1 cellular context compared by ENCODE assay signal in the genomic region with DNA sequence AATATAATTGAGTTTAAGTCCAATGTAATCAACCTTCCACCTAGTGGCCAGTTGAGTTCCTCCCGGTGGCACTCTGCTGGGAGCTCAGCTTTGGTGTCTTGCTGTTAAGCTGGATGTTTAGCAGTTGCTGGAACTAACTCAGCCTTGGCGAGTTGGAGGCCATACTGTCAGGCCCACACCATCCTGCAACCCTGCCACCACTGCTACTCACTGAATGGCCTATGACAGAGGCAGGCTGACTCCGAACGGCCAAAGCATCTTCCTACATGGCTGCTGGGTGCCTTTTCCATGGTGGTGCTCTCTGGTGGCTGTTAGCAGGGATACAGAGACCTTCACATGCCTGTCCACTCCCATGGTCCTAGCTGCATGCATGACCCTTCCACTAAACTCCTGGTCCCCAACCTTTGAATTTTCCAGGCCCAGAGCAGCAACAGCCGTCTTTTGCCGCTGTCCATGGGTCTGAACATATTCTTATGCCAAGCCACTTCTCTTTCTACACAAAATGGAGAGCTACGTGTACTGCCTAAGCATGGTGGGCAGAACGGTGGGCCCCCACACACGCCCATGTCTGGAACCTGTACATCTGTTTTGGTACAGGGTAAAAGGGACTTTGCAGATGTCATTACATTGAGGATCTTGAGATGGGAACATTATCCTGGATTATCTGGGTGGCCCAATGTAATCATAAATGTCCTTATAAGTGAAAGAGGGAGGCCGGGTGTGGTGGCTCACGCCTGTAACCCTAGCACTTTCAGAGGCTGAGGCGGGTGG.
TF ChIP-seq lines count a peak whose summit lies in the region.

No MANE protein-coding gene starts in this region.

TF ChIP-seq in HepG2, 621 proteins besides CTCF, POLR2A, EP300 and RAD21 (continued from another document):
- TF ChIP-seq, protein P1, sequence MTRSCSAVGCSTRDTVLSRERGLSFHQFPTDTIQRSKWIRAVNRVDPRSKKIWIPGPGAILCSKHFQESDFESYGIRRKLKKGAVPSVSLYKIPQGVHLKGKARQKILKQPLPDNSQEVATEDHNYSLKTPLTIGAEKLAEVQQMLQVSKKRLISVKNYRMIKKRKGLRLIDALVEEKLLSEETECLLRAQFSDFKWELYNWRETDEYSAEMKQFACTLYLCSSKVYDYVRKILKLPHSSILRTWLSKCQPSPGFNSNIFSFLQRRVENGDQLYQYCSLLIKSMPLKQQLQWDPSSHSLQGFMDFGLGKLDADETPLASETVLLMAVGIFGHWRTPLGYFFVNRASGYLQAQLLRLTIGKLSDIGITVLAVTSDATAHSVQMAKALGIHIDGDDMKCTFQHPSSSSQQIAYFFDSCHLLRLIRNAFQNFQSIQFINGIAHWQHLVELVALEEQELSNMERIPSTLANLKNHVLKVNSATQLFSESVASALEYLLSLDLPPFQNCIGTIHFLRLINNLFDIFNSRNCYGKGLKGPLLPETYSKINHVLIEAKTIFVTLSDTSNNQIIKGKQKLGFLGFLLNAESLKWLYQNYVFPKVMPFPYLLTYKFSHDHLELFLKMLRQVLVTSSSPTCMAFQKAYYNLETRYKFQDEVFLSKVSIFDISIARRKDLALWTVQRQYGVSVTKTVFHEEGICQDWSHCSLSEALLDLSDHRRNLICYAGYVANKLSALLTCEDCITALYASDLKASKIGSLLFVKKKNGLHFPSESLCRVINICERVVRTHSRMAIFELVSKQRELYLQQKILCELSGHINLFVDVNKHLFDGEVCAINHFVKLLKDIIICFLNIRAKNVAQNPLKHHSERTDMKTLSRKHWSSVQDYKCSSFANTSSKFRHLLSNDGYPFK (CRISPR knock-in tag; IDR thresholded peaks at IDR 0.05; ENCODE audit: borderline replicate concordance): peak; percentile 53; the same call in 1 of the 2 replicates
- TF ChIP-seq, protein P2, sequence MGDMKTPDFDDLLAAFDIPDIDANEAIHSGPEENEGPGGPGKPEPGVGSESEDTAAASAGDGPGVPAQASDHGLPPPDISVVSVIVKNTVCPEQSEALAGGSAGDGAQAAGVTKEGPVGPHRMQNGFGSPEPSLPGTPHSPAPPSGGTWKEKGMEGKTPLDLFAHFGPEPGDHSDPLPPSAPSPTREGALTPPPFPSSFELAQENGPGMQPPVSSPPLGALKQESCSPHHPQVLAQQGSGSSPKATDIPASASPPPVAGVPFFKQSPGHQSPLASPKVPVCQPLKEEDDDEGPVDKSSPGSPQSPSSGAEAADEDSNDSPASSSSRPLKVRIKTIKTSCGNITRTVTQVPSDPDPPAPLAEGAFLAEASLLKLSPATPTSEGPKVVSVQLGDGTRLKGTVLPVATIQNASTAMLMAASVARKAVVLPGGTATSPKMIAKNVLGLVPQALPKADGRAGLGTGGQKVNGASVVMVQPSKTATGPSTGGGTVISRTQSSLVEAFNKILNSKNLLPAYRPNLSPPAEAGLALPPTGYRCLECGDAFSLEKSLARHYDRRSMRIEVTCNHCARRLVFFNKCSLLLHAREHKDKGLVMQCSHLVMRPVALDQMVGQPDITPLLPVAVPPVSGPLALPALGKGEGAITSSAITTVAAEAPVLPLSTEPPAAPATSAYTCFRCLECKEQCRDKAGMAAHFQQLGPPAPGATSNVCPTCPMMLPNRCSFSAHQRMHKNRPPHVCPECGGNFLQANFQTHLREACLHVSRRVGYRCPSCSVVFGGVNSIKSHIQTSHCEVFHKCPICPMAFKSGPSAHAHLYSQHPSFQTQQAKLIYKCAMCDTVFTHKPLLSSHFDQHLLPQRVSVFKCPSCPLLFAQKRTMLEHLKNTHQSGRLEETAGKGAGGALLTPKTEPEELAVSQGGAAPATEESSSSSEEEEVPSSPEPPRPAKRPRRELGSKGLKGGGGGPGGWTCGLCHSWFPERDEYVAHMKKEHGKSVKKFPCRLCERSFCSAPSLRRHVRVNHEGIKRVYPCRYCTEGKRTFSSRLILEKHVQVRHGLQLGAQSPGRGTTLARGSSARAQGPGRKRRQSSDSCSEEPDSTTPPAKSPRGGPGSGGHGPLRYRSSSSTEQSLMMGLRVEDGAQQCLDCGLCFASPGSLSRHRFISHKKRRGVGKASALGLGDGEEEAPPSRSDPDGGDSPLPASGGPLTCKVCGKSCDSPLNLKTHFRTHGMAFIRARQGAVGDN (CRISPR knock-in tag; IDR thresholded peaks at IDR 0.05): peak; percentile 44; the same call in 1 of the 2 replicates
- TF ChIP-seq NR2F6 (IDR thresholded peaks at IDR 0.05) (no peak), NR2F6 (CRISPR knock-in tag; IDR thresholded peaks at IDR 0.05) (0 out of 2 replicates have a peak, but pooled peaks have one; percentile 27), ZNF550 (CRISPR knock-in tag; IDR thresholded peaks at IDR 0.05; ENCODE audit: borderline replicate concordance) (no peak), CEBPB (IDR thresholded peaks at IDR 0.05; ENCODE audit: borderline replicate concordance, low read depth, low read length) (no peak), TARDBP (CRISPR knock-in tag; IDR thresholded peaks at IDR 0.05) (peak; percentile 20; the same call in 1 of the 2 replicates), CBFB (CRISPR knock-in tag; IDR thresholded peaks at IDR 0.05) (0 out of 2 replicates have a peak, but pooled peaks have one; percentile 54)
- TF ChIP-seq, protein P3, sequence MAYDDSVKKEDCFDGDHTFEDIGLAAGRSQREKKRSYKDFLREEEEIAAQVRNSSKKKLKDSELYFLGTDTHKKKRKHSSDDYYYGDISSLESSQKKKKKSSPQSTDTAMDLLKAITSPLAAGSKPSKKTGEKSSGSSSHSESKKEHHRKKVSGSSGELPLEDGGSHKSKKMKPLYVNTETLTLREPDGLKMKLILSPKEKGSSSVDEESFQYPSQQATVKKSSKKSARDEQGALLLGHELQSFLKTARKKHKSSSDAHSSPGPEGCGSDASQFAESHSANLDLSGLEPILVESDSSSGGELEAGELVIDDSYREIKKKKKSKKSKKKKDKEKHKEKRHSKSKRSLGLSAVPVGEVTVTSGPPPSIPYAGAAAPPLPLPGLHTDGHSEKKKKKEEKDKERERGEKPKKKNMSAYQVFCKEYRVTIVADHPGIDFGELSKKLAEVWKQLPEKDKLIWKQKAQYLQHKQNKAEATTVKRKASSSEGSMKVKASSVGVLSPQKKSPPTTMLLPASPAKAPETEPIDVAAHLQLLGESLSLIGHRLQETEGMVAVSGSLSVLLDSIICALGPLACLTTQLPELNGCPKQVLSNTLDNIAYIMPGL (CRISPR knock-in tag; IDR thresholded peaks at IDR 0.05; ENCODE audit: borderline replicate concordance in 1 of 2, low read depth in 1 of 2): peak in 1 of 2 experiments; percentile 35; a peak in 1 of 4 replicates
- TF ChIP-seq, protein P4, sequence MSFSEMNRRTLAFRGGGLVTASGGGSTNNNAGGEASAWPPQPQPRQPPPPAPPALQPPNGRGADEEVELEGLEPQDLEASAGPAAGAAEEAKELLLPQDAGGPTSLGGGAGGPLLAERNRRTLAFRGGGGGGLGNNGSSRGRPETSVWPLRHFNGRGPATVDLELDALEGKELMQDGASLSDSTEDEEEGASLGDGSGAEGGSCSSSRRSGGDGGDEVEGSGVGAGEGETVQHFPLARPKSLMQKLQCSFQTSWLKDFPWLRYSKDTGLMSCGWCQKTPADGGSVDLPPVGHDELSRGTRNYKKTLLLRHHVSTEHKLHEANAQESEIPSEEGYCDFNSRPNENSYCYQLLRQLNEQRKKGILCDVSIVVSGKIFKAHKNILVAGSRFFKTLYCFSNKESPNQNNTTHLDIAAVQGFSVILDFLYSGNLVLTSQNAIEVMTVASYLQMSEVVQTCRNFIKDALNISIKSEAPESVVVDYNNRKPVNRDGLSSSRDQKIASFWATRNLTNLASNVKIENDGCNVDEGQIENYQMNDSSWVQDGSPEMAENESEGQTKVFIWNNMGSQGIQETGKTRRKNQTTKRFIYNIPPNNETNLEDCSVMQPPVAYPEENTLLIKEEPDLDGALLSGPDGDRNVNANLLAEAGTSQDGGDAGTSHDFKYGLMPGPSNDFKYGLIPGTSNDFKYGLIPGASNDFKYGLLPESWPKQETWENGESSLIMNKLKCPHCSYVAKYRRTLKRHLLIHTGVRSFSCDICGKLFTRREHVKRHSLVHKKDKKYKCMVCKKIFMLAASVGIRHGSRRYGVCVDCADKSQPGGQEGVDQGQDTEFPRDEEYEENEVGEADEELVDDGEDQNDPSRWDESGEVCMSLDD (CRISPR knock-in tag; IDR thresholded peaks at IDR 0.05; ENCODE audit: borderline replicate concordance): no peak
- TF ChIP-seq, protein P5, sequence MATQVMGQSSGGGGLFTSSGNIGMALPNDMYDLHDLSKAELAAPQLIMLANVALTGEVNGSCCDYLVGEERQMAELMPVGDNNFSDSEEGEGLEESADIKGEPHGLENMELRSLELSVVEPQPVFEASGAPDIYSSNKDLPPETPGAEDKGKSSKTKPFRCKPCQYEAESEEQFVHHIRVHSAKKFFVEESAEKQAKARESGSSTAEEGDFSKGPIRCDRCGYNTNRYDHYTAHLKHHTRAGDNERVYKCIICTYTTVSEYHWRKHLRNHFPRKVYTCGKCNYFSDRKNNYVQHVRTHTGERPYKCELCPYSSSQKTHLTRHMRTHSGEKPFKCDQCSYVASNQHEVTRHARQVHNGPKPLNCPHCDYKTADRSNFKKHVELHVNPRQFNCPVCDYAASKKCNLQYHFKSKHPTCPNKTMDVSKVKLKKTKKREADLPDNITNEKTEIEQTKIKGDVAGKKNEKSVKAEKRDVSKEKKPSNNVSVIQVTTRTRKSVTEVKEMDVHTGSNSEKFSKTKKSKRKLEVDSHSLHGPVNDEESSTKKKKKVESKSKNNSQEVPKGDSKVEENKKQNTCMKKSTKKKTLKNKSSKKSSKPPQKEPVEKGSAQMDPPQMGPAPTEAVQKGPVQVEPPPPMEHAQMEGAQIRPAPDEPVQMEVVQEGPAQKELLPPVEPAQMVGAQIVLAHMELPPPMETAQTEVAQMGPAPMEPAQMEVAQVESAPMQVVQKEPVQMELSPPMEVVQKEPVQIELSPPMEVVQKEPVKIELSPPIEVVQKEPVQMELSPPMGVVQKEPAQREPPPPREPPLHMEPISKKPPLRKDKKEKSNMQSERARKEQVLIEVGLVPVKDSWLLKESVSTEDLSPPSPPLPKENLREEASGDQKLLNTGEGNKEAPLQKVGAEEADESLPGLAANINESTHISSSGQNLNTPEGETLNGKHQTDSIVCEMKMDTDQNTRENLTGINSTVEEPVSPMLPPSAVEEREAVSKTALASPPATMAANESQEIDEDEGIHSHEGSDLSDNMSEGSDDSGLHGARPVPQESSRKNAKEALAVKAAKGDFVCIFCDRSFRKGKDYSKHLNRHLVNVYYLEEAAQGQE (IDR thresholded peaks at IDR 0.05; ENCODE audit: borderline replicate concordance in 1 of 2, low read depth in 1 of 2, low read length in 2 of 2): peak in 1 of 2 experiments; percentile 83
- TF ChIP-seq, protein P6, sequence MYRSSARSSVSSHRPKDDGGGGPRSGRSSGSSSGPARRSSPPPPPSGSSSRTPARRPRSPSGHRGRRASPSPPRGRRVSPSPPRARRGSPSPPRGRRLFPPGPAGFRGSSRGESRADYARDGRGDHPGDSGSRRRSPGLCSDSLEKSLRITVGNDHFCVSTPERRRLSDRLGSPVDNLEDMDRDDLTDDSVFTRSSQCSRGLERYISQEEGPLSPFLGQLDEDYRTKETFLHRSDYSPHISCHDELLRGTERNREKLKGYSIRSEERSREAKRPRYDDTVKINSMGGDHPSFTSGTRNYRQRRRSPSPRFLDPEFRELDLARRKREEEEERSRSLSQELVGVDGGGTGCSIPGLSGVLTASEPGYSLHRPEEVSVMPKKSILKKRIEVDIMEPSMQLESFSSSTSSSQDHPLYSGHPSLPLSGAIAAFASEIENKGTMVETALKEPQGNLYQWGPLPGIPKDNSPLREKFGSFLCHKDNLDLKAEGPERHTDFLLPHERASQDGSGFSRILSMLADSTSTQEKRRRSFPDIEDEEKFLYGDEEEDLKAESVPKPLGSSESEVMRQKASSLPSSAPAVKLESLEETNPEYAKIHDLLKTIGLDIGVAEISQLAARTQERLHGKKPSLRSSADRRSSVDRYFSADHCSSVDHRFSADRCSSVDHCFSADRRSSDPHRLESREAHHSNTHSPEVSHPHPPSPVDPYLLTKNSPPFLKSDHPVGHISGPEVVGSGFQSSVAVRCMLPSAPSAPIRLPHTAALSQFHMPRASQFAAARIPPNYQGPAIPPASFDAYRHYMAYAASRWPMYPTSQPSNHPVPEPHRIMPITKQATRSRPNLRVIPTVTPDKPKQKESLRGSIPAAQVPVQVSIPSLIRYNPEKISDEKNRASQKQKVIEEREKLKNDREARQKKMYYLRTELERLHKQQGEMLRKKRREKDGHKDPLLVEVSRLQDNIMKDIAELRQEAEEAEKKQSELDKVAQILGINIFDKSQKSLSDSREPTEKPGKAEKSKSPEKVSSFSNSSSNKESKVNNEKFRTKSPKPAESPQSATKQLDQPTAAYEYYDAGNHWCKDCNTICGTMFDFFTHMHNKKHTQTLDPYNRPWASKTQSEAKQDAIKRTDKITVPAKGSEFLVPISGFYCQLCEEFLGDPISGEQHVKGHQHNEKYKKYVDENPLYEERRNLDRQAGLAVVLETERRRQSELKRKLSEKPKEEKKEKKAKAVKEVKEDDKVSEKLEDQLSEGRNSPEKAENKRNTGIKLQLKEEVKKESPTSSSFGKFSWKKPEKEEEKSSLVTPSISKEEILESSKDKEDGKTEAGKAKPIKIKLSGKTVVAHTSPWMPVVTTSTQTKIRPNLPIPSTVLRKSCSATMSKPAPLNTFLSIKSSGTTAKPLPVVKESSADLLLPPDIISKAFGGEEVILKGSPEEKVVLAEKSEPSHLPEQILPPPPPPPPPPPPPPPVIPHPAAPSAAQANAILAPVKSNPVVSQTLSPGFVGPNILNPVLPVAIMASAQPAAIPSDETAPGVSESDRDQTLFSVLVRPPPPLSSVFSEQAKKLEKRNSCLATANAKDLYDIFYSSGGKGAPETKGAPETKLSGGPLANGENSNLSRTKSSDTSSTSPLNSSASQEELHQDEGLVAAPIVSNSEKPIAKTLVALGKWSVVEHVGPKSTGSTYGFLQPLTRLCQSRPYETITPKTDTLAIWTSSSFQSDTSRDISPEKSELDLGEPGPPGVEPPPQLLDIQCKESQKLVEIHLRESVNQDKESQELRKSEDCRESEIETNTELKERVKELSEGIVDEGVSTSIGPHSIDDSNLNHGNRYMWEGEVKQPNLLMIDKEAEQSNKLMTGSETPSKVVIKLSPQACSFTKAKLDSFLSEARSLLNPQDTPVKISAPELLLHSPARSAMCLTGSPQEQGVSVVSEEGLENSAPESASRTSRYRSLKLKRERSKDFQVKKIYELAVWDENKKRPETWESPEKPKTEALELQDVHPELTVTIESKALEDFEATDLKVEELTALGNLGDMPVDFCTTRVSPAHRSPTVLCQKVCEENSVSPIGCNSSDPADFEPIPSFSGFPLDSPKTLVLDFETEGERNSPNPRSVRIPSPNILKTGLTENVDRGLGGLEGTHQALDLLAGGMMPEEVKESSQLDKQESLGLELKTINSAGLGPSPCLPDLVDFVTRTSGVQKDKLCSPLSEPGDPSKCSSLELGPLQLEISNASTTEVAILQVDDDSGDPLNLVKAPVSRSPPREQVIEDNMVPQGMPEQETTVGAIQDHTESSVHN (CRISPR knock-in tag; IDR thresholded peaks at IDR 0.05): 0 out of 2 replicates have a peak, but pooled peaks have one; percentile 30
TF ChIP-seq in HepG2: peak in this region for 44.
